In genomic region chr1:210532223-210532598, GRCh38 we compare ENCODE assay signal across 3 cellular contexts.
"Had no signal": no experiment of that assay in that cellular context is flagged by ENCODE, and none has a peak within 500 bp of the region (broad histone marks: within the 10 kb centered on the region; RNA-seq: fewer than 3 reads in every experiment).

No MANE protein-coding gene starts in this region.

- H3K4me3 ChIP-seq: GM12878 had no signal

- ATAC-seq: GM12878 had no signal

- DNase-seq: GDM1, GF-D8 had no signal
